Comparison of ENCODE assay signal across 8 cellular contexts in genomic region chr9:136849960-136850865, GRCh38. TPM values are rescaled to one million over a fixed set of nuclear protein-coding genes. Genes with fewer than 3 reads are reported as not detected.
DNase-seq lines count a peak whose midpoint lies in the region; ATAC-seq, FAIRE-seq and TF ChIP-seq lines count a peak whose summit lies in the region.

No MANE protein-coding gene starts in this region.

- dilution Hi-C loops in IMR-90 (cut with HindIII; ENCODE audit: low sequenced_read_pairs, unreplicated experiment), result no loop called here
- dilution Hi-C loops in keratinocyte (cut with MboI; ENCODE audit: extremely low pct_ligation_motif_present, low sequenced_read_pairs), result no loop called here

- DNase-seq in IMR-90, result no peak
- DNase-seq in adipocyte (ENCODE audit: low read depth), result no peak
- no peak for DNase-seq in keratinocyte (ENCODE audit: low read depth, low spot score)
- DNase-seq in NCI-H345 (lab: John Stamatoyannopoulos, UW), result no peak
- DNase-seq in mesenteric fat pad (ENCODE audit: low spot score), result no peak

- H2AK5ac ChIP-seq in IMR-90 (ENCODE audit: low read depth, low read length), result peak overlapping the region; percentile 99

- peak overlapping the region; percentile 41; the same call in 1 of the 2 replicates for H4K91ac ChIP-seq in IMR-90 (ENCODE audit: insufficient read depth, low read depth, low read length)

- H4K8ac ChIP-seq in IMR-90 (ENCODE audit: low read depth in 2 of 2, low read length in 2 of 2), result peak overlapping the region; percentile 78 to 90; a peak in 3 of 4 replicates

- H3K14ac ChIP-seq in IMR-90 (replicated peaks; ENCODE audit: low read depth, low read length), result peak overlapping the region; percentile 95

- TSS peak; percentile 44 for BruUV-seq in IMR-90 (replicated peaks; lab: Mats Ljungman, UMichigan)

- intact Hi-C loops in IMR-90 (cut with micrococcal nuclease), result loop anchor here (2.0 kb wide), 1 partner anchor 95 kb away; the partner anchor contains the start of genes C8G and FBXW5

- TF ChIP-seq CTCF in IMR-90 (conservative IDR thresholded peaks at IDR 0.05; ENCODE audit: low read depth, low read length), result no peak
- no peak for TF ChIP-seq CTCF in keratinocyte (optimal IDR thresholded peaks at IDR 0.05 in 1 of 3, IDR thresholded peaks at IDR 0.05 in 1 of 3, conservative IDR thresholded peaks at IDR 0.05 in 1 of 3; ENCODE audit: extremely low read depth in 1 of 3, insufficient read depth in 2 of 3, low read length in 3 of 3)

- H3K9me3 ChIP-seq in IMR-90 (ENCODE audit: control insufficient read depth, insufficient read depth, low read length), result peaks cover 6% of the 10 kb centered on the region; the same call in 1 of the 2 replicates
- H3K9me3 ChIP-seq in adipocyte (ENCODE audit: control insufficient read depth, low read length), result no peaks in the 10 kb centered on the region
- no peaks in the 10 kb centered on the region for H3K9me3 ChIP-seq in keratinocyte (ENCODE audit: control insufficient read depth, low read depth, low read length)
- no peaks in the 10 kb centered on the region for H3K9me3 ChIP-seq in subcutaneous abdominal adipose tissue (ENCODE audit: control insufficient read depth in 5 of 5, low read length in 5 of 5)

- no peak overlapping the region for H2BK120ac ChIP-seq in IMR-90 (ENCODE audit: low read depth, low read length)

- H3K4me3 ChIP-seq in IMR-90 (ENCODE audit: insufficient read depth, low read depth, low read length), result peak overlapping the region; percentile 76
- peak overlapping the region; percentile 97 for H3K4me3 ChIP-seq in adipocyte (ENCODE audit: low read length)
- peak overlapping the region; percentile 74 to 93 (median 84) for H3K4me3 ChIP-seq in keratinocyte (ENCODE audit: control insufficient read depth in 2 of 3, extremely low read depth in 1 of 3, insufficient read depth in 2 of 3, low read depth in 1 of 3, low read length in 3 of 3)
- H3K4me3 ChIP-seq in subcutaneous abdominal adipose tissue (ENCODE audit: low read depth in 1 of 5, low read length in 5 of 5), result peak overlapping the region; percentile 22 to 91 (median 65)

- H3K4ac ChIP-seq in IMR-90 (ENCODE audit: low read depth, low read length), result peak overlapping the region; percentile 93

- in situ Hi-C loops in IMR-90 (cut with MboI; ENCODE audit: low sequenced_read_pairs), result no loop called here

- peak overlapping the region; percentile 89 for H3K23ac ChIP-seq in IMR-90 (ENCODE audit: low read depth, low read length)

- H3K27me3 ChIP-seq in IMR-90 (ENCODE audit: control insufficient read depth, insufficient read depth, low read length), result peaks cover 18% of the 10 kb centered on the region
- no peaks in the 10 kb centered on the region for H3K27me3 ChIP-seq in adipocyte (replicated peaks; ENCODE audit: control insufficient read depth, insufficient read depth, low read length)
- H3K27me3 ChIP-seq in keratinocyte (ENCODE audit: control insufficient read depth, extremely low read depth, insufficient read depth, low read length), result peaks cover 31% of the 10 kb centered on the region
- peaks cover 3 to 17% (median 14%) of the 10 kb centered on the region in 5 donors for H3K27me3 ChIP-seq in subcutaneous abdominal adipose tissue (ENCODE audit: control insufficient read depth in 5 of 5, insufficient read depth in 4 of 5, low read length in 5 of 5)

- no peak overlapping the region for H4K5ac ChIP-seq in IMR-90 (ENCODE audit: low read depth, low read length)

- H2BK20ac ChIP-seq in IMR-90 (ENCODE audit: low read depth, low read length), result no peak overlapping the region

- H3K79me1 ChIP-seq in IMR-90 (ENCODE audit: low read depth in 1 of 2, low read length in 2 of 2), result peaks cover 9 to 21% of the 10 kb centered on the region in 2 experiments; a peak in 2 of 4 replicates

- peak overlapping the region; percentile 89 for H2AFZ ChIP-seq in IMR-90 (replicated peaks; ENCODE audit: low read length, poor library complexity)
- H2AFZ ChIP-seq in keratinocyte (ENCODE audit: control insufficient read depth, low read length), result no peak overlapping the region

- peak overlapping the region; percentile 81 for H3K27ac ChIP-seq in IMR-90 (ENCODE audit: insufficient read depth, low read length)
- no peak overlapping the region for H3K27ac ChIP-seq in keratinocyte (ENCODE audit: control insufficient read depth, insufficient read depth, low read length)
- peak overlapping the region; percentile 74 for H3K27ac ChIP-seq in subcutaneous abdominal adipose tissue (ENCODE audit: low read depth, low read length)

- H3K56ac ChIP-seq in IMR-90 (ENCODE audit: extremely low read depth, insufficient read depth, low read length), result peak overlapping the region; percentile 64; the same call in 1 of the 2 replicates

- no peak overlapping the region for H2BK15ac ChIP-seq in IMR-90 (ENCODE audit: low read depth, low read length)

- CTCF ChIA-PET in IMR-90 (lab: Yijun Ruan, JAX), result no interaction called here

- H3K4me2 ChIP-seq in IMR-90 (ENCODE audit: low read depth, low read length), result peak overlapping the region; percentile 90
- H3K4me2 ChIP-seq in keratinocyte (ENCODE audit: control insufficient read depth, extremely low read depth, insufficient read depth, low read depth, low read length), result peak overlapping the region; percentile 91

- POLR2A ChIA-PET in IMR-90 (lab: Charles Lee; ENCODE audit: unreplicated experiment), result no interaction called here

- H3K18ac ChIP-seq in IMR-90 (ENCODE audit: low read depth, low read length), result no peak overlapping the region

- H3K9ac ChIP-seq in IMR-90 (ENCODE audit: low read depth, low read length), result peak overlapping the region; percentile 90
- H3K9ac ChIP-seq in adipocyte (ENCODE audit: low read length), result peak overlapping the region; percentile 90
- H3K9ac ChIP-seq in keratinocyte (ENCODE audit: control insufficient read depth, extremely low read depth, insufficient read depth, low read length), result peak overlapping the region; percentile 88
- H3K9ac ChIP-seq in subcutaneous abdominal adipose tissue (ENCODE audit: low read length in 5 of 5), result peak overlapping the region in 4 of 5 donors; percentile 64 to 81 (median 71)

- H2BK5ac ChIP-seq in IMR-90 (ENCODE audit: low read depth, low read length, poor library complexity, severe bottlenecking), result peak overlapping the region; percentile 78

- no peak for TF ChIP-seq POLR2A in IMR-90 (IDR thresholded peaks at IDR 0.05; ENCODE audit: low read depth, low read length)

- peaks cover 6% of the 10 kb centered on the region for H3K79me2 ChIP-seq in keratinocyte (ENCODE audit: control insufficient read depth, insufficient read depth, low read length)

- no peaks in the 10 kb centered on the region for H3K9me1 ChIP-seq in IMR-90 (ENCODE audit: insufficient read depth, low read length)
- H3K9me1 ChIP-seq in keratinocyte (ENCODE audit: control insufficient read depth, extremely low read depth, insufficient read depth, low read length), result no peaks in the 10 kb centered on the region

- peaks cover 20% of the 10 kb centered on the region for H4K20me1 ChIP-seq in IMR-90 (ENCODE audit: insufficient read depth, low read length)
- peaks cover 6% of the 10 kb centered on the region for H4K20me1 ChIP-seq in keratinocyte (ENCODE audit: control insufficient read depth, extremely low read depth, insufficient read depth, low read length)

- 51% methylated on average over 20 of the region's 43 CpGs; no CpG with 5 or more reads in 1 of the 2 experiments for WGBS in IMR-90 (ENCODE audit: extremely low coverage in 2 of 2, insufficient read length in 1 of 2), 2 experiments

- peaks cover 9% of the 10 kb centered on the region for H3K4me1 ChIP-seq in IMR-90 (ENCODE audit: control insufficient read depth, insufficient read depth, low read length)
- H3K4me1 ChIP-seq in adipocyte (ENCODE audit: control insufficient read depth, insufficient read depth, low read length), result peaks cover 8% of the 10 kb centered on the region
- H3K4me1 ChIP-seq in keratinocyte (ENCODE audit: control insufficient read depth, extremely low read depth, insufficient read depth, low read length), result peaks cover 9% of the 10 kb centered on the region
- H3K4me1 ChIP-seq in subcutaneous abdominal adipose tissue (ENCODE audit: control insufficient read depth in 5 of 5, insufficient read depth in 5 of 5, low read length in 5 of 5), result peaks cover 2 to 53% (median 31%) of the 10 kb centered on the region in 5 donors

- peaks cover 14% of the 10 kb centered on the region; the same call in 1 of the 2 replicates for H3K36me3 ChIP-seq in IMR-90 (ENCODE audit: control insufficient read depth, insufficient read depth, low read length)
- H3K36me3 ChIP-seq in adipocyte (ENCODE audit: control insufficient read depth, insufficient read depth, low read length, severe bottlenecking), result peaks cover 6% of the 10 kb centered on the region
- H3K36me3 ChIP-seq in keratinocyte (ENCODE audit: control insufficient read depth in 2 of 2, extremely low read depth in 1 of 2, insufficient read depth in 2 of 2, low read length in 2 of 2), result peaks cover 3 to 17% of the 10 kb centered on the region in 2 experiments
- peaks cover 0 to 13% (median 3%) of the 10 kb centered on the region in 5 donors for H3K36me3 ChIP-seq in subcutaneous abdominal adipose tissue (ENCODE audit: control insufficient read depth in 5 of 5, insufficient read depth in 5 of 5, low read length in 5 of 5)

- no peak for TF ChIP-seq RAD21 in IMR-90 (IDR thresholded peaks at IDR 0.05; ENCODE audit: low read length)

- no peak for FAIRE-seq in keratinocyte (lab: Jason Lieb, UNC)

- H2AK9ac ChIP-seq in IMR-90 (replicated peaks; ENCODE audit: low read depth, low read length, poor library complexity), result peak overlapping the region; percentile 100

- ATAC-seq in IMR-90 (ENCODE audit: low read depth), result no peak
- ATAC-seq in HG02840 (IDR thresholded peaks at IDR 0.05; ENCODE audit: low FRiP score, unreplicated experiment), result no peak
- no peak for ATAC-seq in GM21619 (IDR thresholded peaks at IDR 0.05; ENCODE audit: unreplicated experiment)

RNA-seq across cellular contexts. Expression of gene PHPT1, which starts 1.0 kb away (rescaled TPM):
- total RNA-seq in IMR-90 (2012; rRNA removed) (70.3 and 79.8 TPM in 2 replicates), mesenteric fat pad (89.6 TPM)
- polyA plus RNA-seq in IMR-90 (2012; rRNA removed) (214 and 338 TPM in 2 replicates), keratinocyte (68.8 to 113 TPM (median 97.9 TPM) in 3 replicates)
- 216 and 420 TPM in 2 replicates for polyA plus RNA-seq in IMR-90 (2012; cell fraction: cytosol; rRNA removed)
- 195 and 363 TPM in 2 replicates for polyA plus RNA-seq in IMR-90 (2012; cell fraction: nucleus; rRNA removed; ENCODE audit: low replicate concordance)
- polyA plus RNA-seq in keratinocyte (2011; ENCODE audit: low read depth), result 110 TPM
- polyA plus RNA-seq in keratinocyte (2011; cell fraction: cytosol; rRNA removed), result 52.2 and 121 TPM in 2 replicates
- 45.1 and 48.6 TPM in 2 replicates for polyA plus RNA-seq in keratinocyte (2011; cell fraction: nucleus; rRNA removed)
- 88.4 and 108 TPM in 2 replicates for polyA plus RNA-seq in keratinocyte (2012; ENCODE audit: low replicate concordance)
- 16.0 to 25.6 TPM (median 24.3 TPM) in 3 replicates for polyA minus RNA-seq in keratinocyte
- polyA minus RNA-seq in keratinocyte (2011; cell fraction: cytosol; rRNA and poly(A)+ RNA removed), result 68.1 TPM
- 11.7 and 12.6 TPM in 2 replicates for polyA minus RNA-seq in keratinocyte (2011; cell fraction: nucleus; rRNA and poly(A)+ RNA removed)

RNA-seq across cellular contexts. Expression of gene MAMDC4, which starts 1.9 kb away (rescaled TPM):
- 0.18 and 0.28 TPM in 2 replicates for total RNA-seq in IMR-90 (2012; rRNA removed)
- 3.5 and 5.0 TPM in 2 replicates for polyA plus RNA-seq in IMR-90 (2012; rRNA removed)
- 1.2 and 2.7 TPM in 2 replicates for polyA plus RNA-seq in IMR-90 (2012; cell fraction: cytosol; rRNA removed)
- polyA plus RNA-seq in IMR-90 (2012; cell fraction: nucleus; rRNA removed; ENCODE audit: low replicate concordance), result 36.8 and 106 TPM in 2 replicates
- polyA plus RNA-seq in keratinocyte, result 0.49 to 0.82 TPM (median 0.62 TPM) in 3 replicates
- 0.42 TPM for polyA plus RNA-seq in keratinocyte (2011; ENCODE audit: low read depth)
- polyA plus RNA-seq in keratinocyte (2011; cell fraction: cytosol; rRNA removed), result 0.11 and 0.18 TPM in 2 replicates
- polyA plus RNA-seq in keratinocyte (2011; cell fraction: nucleus; rRNA removed), result 4.4 and 6.0 TPM in 2 replicates
- 1.1 and 1.6 TPM in 2 replicates for polyA plus RNA-seq in keratinocyte (2012; ENCODE audit: low replicate concordance)
- polyA minus RNA-seq in keratinocyte, result 0.10 to 0.35 TPM (median 0.16 TPM) in 3 replicates
- not detected for polyA minus RNA-seq in keratinocyte (2011; cell fraction: cytosol; rRNA and poly(A)+ RNA removed)
- 0.63 and 0.85 TPM in 2 replicates for polyA minus RNA-seq in keratinocyte (2011; cell fraction: nucleus; rRNA and poly(A)+ RNA removed)
- total RNA-seq in mesenteric fat pad, result 1.6 TPM

RNA-seq across cellular contexts. Expression of gene AJM1, which starts 7.9 kb away (rescaled TPM):
- total RNA-seq in IMR-90 (2012; rRNA removed), result 0.18 and 0.28 TPM in 2 replicates
- polyA plus RNA-seq in IMR-90 (2012; rRNA removed), result 1.5 and 1.9 TPM in 2 replicates
- polyA plus RNA-seq in IMR-90 (2012; cell fraction: cytosol; rRNA removed), result 0.62 and 0.77 TPM in 2 replicates
- polyA plus RNA-seq in IMR-90 (2012; cell fraction: nucleus; rRNA removed; ENCODE audit: low replicate concordance), result 9.3 and 21.4 TPM in 2 replicates
- 0.10 to 0.21 TPM (median 0.12 TPM) in 3 replicates for polyA plus RNA-seq in keratinocyte
- polyA plus RNA-seq in keratinocyte (2011; ENCODE audit: low read depth), result 0.29 TPM
- polyA plus RNA-seq in keratinocyte (2011; cell fraction: cytosol; rRNA removed), result 0.01 and 0.08 TPM in 2 replicates
- 0.92 and 0.93 TPM in 2 replicates for polyA plus RNA-seq in keratinocyte (2011; cell fraction: nucleus; rRNA removed)
- polyA plus RNA-seq in keratinocyte (2012; ENCODE audit: low replicate concordance), result 0.41 and 0.79 TPM in 2 replicates
- polyA minus RNA-seq in keratinocyte, result not detected in 3 replicates
- polyA minus RNA-seq in keratinocyte (2011; cell fraction: cytosol; rRNA and poly(A)+ RNA removed), result not detected
- 0.16 and 0.42 TPM in 2 replicates for polyA minus RNA-seq in keratinocyte (2011; cell fraction: nucleus; rRNA and poly(A)+ RNA removed)
- total RNA-seq in mesenteric fat pad, result 1.00 TPM

RNA-seq across cellular contexts. Expression of gene EDF1, which starts 15.9 kb away (rescaled TPM):
- total RNA-seq in IMR-90 (2012; rRNA removed) (279 and 538 TPM in 2 replicates), mesenteric fat pad (215 TPM)
- polyA plus RNA-seq in IMR-90 (2012; rRNA removed) (701 and 703 TPM in 2 replicates), keratinocyte (329 to 354 TPM (median 343 TPM) in 3 replicates)
- 514 and 713 TPM in 2 replicates for polyA plus RNA-seq in IMR-90 (2012; cell fraction: cytosol; rRNA removed)
- polyA plus RNA-seq in IMR-90 (2012; cell fraction: nucleus; rRNA removed; ENCODE audit: low replicate concordance), result 248 and 634 TPM in 2 replicates
- 473 TPM for polyA plus RNA-seq in keratinocyte (2011; ENCODE audit: low read depth)
- polyA plus RNA-seq in keratinocyte (2011; cell fraction: cytosol; rRNA removed), result 240 and 419 TPM in 2 replicates
- polyA plus RNA-seq in keratinocyte (2011; cell fraction: nucleus; rRNA removed), result 203 and 230 TPM in 2 replicates
- 312 and 449 TPM in 2 replicates for polyA plus RNA-seq in keratinocyte (2012; ENCODE audit: low replicate concordance)
- 58.7 to 147 TPM (median 109 TPM) in 3 replicates for polyA minus RNA-seq in keratinocyte
- 239 TPM for polyA minus RNA-seq in keratinocyte (2011; cell fraction: cytosol; rRNA and poly(A)+ RNA removed)
- 51.2 and 54.6 TPM in 2 replicates for polyA minus RNA-seq in keratinocyte (2011; cell fraction: nucleus; rRNA and poly(A)+ RNA removed)

RNA-seq across cellular contexts. Expression of gene TRAF2, which starts 36.1 kb away (rescaled TPM):
- total RNA-seq in IMR-90 (2012; rRNA removed) (5.8 and 6.6 TPM in 2 replicates), mesenteric fat pad (8.8 TPM)
- polyA plus RNA-seq in IMR-90 (2012; rRNA removed) (12.0 and 12.9 TPM in 2 replicates), keratinocyte (9.9 to 12.9 TPM (median 10.6 TPM) in 3 replicates)
- 11.5 and 13.1 TPM in 2 replicates for polyA plus RNA-seq in IMR-90 (2012; cell fraction: cytosol; rRNA removed)
- polyA plus RNA-seq in IMR-90 (2012; cell fraction: nucleus; rRNA removed; ENCODE audit: low replicate concordance), result 21.4 and 48.2 TPM in 2 replicates
- polyA plus RNA-seq in keratinocyte (2011; ENCODE audit: low read depth), result 5.1 TPM
- polyA plus RNA-seq in keratinocyte (2011; cell fraction: cytosol; rRNA removed), result 4.8 and 7.9 TPM in 2 replicates
- polyA plus RNA-seq in keratinocyte (2011; cell fraction: nucleus; rRNA removed), result 15.2 and 19.4 TPM in 2 replicates
- polyA plus RNA-seq in keratinocyte (2012; ENCODE audit: low replicate concordance), result 6.5 and 14.0 TPM in 2 replicates
- 9.4 to 19.4 TPM (median 10.7 TPM) in 3 replicates for polyA minus RNA-seq in keratinocyte
- polyA minus RNA-seq in keratinocyte (2011; cell fraction: cytosol; rRNA and poly(A)+ RNA removed), result 14.6 TPM
- polyA minus RNA-seq in keratinocyte (2011; cell fraction: nucleus; rRNA and poly(A)+ RNA removed), result 9.9 and 14.0 TPM in 2 replicates
